Comparison of ENCODE assay signal across 18 cellular contexts in the genomic region with DNA sequence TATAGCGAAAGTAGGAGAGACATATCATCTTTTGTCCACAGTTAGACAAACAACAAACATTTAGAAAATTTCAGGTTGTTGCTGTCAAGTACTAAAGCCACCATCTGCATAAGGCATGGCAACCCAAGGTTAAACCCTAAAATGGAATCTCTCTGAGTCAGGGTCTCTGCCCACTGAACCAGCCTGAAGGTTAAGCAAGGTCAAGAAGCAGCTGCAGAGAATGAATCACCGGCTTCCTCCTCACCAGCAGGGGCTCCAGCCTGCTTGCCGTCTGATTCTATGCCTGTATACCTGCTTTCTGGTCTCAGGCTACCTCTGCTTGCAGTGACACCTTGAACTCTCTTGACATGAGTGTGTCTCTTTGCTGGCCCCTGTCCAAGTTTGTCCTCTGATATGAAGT.
A peak's percentile ranks its signal among the peaks of the same experiment; 100 is the strongest.
DNase-seq lines count a peak whose midpoint lies in the region; ATAC-seq and TF ChIP-seq lines count a peak whose summit lies in the region.
"Had no signal": no experiment of that assay in that cellular context is flagged by ENCODE, and none has a peak within 500 bp of the region (broad histone marks: within the 10 kb centered on the region; RNA-seq: fewer than 3 reads in every experiment).

No MANE protein-coding gene starts in this region.

- no peaks in the 10 kb centered on the region for H3K79me2 ChIP-seq in GM23338 (replicated peaks; ENCODE audit: insufficient read depth)

- H3K4me1 ChIP-seq in GM23338 (ENCODE audit: insufficient read depth) (peaks cover 27% of the 10 kb centered on the region), SJCRH30 (peaks cover 30% of the 10 kb centered on the region), HAP-1 (no peaks in the 10 kb centered on the region)
- H3K4me1 ChIP-seq: prostate gland had no signal

- H3K27ac Mint-ChIP-seq in GM23338: no peak overlapping the region
- H3K27ac Mint-ChIP-seq: activated naive CD8-positive, alpha-beta T cell; naive B cell had no signal

- in situ Hi-C loops in ACHN (cut with HindIII; ENCODE audit: low pct_ligation_motif_present, low pct_unique_long_range_greater_than_20kb, low sequenced_read_pairs) (no loop called here), HAP-1 (cut with MboI; ENCODE audit: low sequenced_read_pairs) (no loop called here)

- ATAC-seq in GM23338: peak; percentile 84
- ATAC-seq in Right ventricle myocardium superior (ENCODE audit: poor library complexity): no peak
- ATAC-seq: gastrocnemius medialis had no signal

- H3K4me3 ChIP-seq in GM23338 (no peak overlapping the region), SJCRH30 (no peak overlapping the region), HAP-1 (no peak overlapping the region)
- H3K4me3 ChIP-seq: gastrocnemius medialis, prostate gland, tibial artery had no signal

- no peak overlapping the region for H3K4me3 Mint-ChIP-seq in GM23338
- H3K4me3 Mint-ChIP-seq: activated naive CD8-positive, alpha-beta T cell; naive B cell had no signal

- no peaks in the 10 kb centered on the region for H3F3A ChIP-seq in GM23338 (replicated peaks; ENCODE audit: low read depth)

- no peak overlapping the region for H3K4me2 ChIP-seq in GM23338

- H3K4me1 Mint-ChIP-seq in GM23338: peaks cover 19% of the 10 kb centered on the region
- H3K4me1 Mint-ChIP-seq: naive B cell had no signal

- DNase-seq in ACHN (peak; percentile 16), GM23338 (ENCODE audit: low spot score) (peak; percentile 63), SJCRH30 (peak; percentile 41 to 59), iris pigment epithelial cell (ENCODE audit: low read depth) (peak; percentile 9), Right ventricle myocardium superior (no peak), HAP-1 (ENCODE audit: low spot score in 2 of 2) (no peak), NCI-H2171 treated with DMSO at 0.1 percent for 48 hours (lab: John Stamatoyannopoulos, UW) (no peak)
- no peak for DNase-seq in activated CD4-positive, alpha-beta T cell treated with anti-CD3 and anti-CD28 coated beads, Interleukin-2, amount 50 U/mL, for 1 hour
- DNase-seq: activated T-cell treated with anti-CD3 and anti-CD28 coated beads, Interleukin-2, amount 50 U/mL, for 48 hours; cortex of kidney; gastrocnemius medialis; GOT3; naive B cell; NCI-H1694; stimulated activated CD4-positive, alpha-beta T cell treated with anti-CD3 and anti-CD28 coated beads, Interleukin-12 subunit alpha, Interleukin-12 subunit beta, amount 100 ng/mL, for 4 hours; tibial artery had no signal

- H3K9me3 ChIP-seq in SJCRH30 (replicated peaks) (no peaks in the 10 kb centered on the region), HAP-1 (peaks cover 3% of the 10 kb centered on the region; the same call in 1 of the 2 replicates)
- H3K9me3 ChIP-seq: gastrocnemius medialis, prostate gland, tibial artery had no signal

- H4K20me1 ChIP-seq in GM23338 (replicated peaks; ENCODE audit: insufficient read depth): no peaks in the 10 kb centered on the region

- no peak overlapping the region for H2AFZ ChIP-seq in GM23338

- no peaks in the 10 kb centered on the region for H3K36me3 Mint-ChIP-seq in GM23338 (ENCODE audit: low read depth)
- H3K36me3 Mint-ChIP-seq: activated naive CD8-positive, alpha-beta T cell; naive B cell had no signal

- H3K27me3 Mint-ChIP-seq in GM23338 (ENCODE audit: insufficient read depth, low read depth, poor library complexity): peaks cover 3% of the 10 kb centered on the region
- H3K27me3 Mint-ChIP-seq: activated naive CD8-positive, alpha-beta T cell; naive B cell had no signal

- intact Hi-C loops in Right ventricle myocardium superior (cut with DNase I): no loop called here

- no peak overlapping the region for H3K27ac ChIP-seq in GM23338 (ENCODE audit: low read depth)
- peak overlapping the region; percentile 37 for H3K27ac ChIP-seq in SJCRH30
- H3K27ac ChIP-seq: gastrocnemius medialis, prostate gland, tibial artery had no signal

- no peaks in the 10 kb centered on the region for H3K27me3 ChIP-seq in GM23338 (ENCODE audit: insufficient read depth)
- no peaks in the 10 kb centered on the region for H3K27me3 ChIP-seq in SJCRH30
- H3K27me3 ChIP-seq in HAP-1 (ENCODE audit: low read depth): no peaks in the 10 kb centered on the region
- H3K27me3 ChIP-seq: gastrocnemius medialis, tibial artery had no signal

- no peaks in the 10 kb centered on the region; the same call in 2 of the 3 replicates for H3K9me3 Mint-ChIP-seq in GM23338
- H3K9me3 Mint-ChIP-seq: naive B cell had no signal

- no peaks in the 10 kb centered on the region; the same call in 1 of the 2 replicates for H3K36me3 ChIP-seq in GM23338 (ENCODE audit: insufficient read depth)
- H3K36me3 ChIP-seq in SJCRH30: no peaks in the 10 kb centered on the region; the same call in 1 of the 2 replicates
- no peaks in the 10 kb centered on the region for H3K36me3 ChIP-seq in HAP-1 (replicated peaks)
- H3K36me3 ChIP-seq: gastrocnemius medialis, prostate gland, tibial artery had no signal

- H3K9me2 ChIP-seq in GM23338 (ENCODE audit: insufficient read depth): peaks cover 27% of the 10 kb centered on the region

- peak in 1 of 2 experiments; percentile 15; a peak in 1 of 4 replicates for TF ChIP-seq CTCF in GM23338 (conservative IDR thresholded peaks at IDR 0.05; ENCODE audit: low read depth in 2 of 2)

TF ChIP-seq in GM23338, 12 proteins besides CTCF, POLR2A, EP300 and RAD21 (continues in another document):
- TF ChIP-seq STAT1 (IDR thresholded peaks at IDR 0.05; ENCODE audit: unreplicated experiment): no peak
- no peak for TF ChIP-seq JUNB (IDR thresholded peaks at IDR 0.05; ENCODE audit: unreplicated experiment)
- no peak for TF ChIP-seq ZNF331 (CRISPR knock-in tag; IDR thresholded peaks at IDR 0.05; ENCODE audit: low read depth)
- TF ChIP-seq EZH2phosphoT487 (IDR thresholded peaks at IDR 0.05; ENCODE audit: unreplicated experiment): no peak
- TF ChIP-seq, protein P1, sequence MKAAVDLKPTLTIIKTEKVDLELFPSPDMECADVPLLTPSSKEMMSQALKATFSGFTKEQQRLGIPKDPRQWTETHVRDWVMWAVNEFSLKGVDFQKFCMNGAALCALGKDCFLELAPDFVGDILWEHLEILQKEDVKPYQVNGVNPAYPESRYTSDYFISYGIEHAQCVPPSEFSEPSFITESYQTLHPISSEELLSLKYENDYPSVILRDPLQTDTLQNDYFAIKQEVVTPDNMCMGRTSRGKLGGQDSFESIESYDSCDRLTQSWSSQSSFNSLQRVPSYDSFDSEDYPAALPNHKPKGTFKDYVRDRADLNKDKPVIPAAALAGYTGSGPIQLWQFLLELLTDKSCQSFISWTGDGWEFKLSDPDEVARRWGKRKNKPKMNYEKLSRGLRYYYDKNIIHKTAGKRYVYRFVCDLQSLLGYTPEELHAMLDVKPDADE (IDR thresholded peaks at IDR 0.05): no peak
- TF ChIP-seq, protein P2, sequence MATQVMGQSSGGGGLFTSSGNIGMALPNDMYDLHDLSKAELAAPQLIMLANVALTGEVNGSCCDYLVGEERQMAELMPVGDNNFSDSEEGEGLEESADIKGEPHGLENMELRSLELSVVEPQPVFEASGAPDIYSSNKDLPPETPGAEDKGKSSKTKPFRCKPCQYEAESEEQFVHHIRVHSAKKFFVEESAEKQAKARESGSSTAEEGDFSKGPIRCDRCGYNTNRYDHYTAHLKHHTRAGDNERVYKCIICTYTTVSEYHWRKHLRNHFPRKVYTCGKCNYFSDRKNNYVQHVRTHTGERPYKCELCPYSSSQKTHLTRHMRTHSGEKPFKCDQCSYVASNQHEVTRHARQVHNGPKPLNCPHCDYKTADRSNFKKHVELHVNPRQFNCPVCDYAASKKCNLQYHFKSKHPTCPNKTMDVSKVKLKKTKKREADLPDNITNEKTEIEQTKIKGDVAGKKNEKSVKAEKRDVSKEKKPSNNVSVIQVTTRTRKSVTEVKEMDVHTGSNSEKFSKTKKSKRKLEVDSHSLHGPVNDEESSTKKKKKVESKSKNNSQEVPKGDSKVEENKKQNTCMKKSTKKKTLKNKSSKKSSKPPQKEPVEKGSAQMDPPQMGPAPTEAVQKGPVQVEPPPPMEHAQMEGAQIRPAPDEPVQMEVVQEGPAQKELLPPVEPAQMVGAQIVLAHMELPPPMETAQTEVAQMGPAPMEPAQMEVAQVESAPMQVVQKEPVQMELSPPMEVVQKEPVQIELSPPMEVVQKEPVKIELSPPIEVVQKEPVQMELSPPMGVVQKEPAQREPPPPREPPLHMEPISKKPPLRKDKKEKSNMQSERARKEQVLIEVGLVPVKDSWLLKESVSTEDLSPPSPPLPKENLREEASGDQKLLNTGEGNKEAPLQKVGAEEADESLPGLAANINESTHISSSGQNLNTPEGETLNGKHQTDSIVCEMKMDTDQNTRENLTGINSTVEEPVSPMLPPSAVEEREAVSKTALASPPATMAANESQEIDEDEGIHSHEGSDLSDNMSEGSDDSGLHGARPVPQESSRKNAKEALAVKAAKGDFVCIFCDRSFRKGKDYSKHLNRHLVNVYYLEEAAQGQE (IDR thresholded peaks at IDR 0.05; ENCODE audit: unreplicated experiment): no peak
- no peak for TF ChIP-seq POLR2AphosphoS5 (IDR thresholded peaks at IDR 0.05; ENCODE audit: low read depth)
- no peak for TF ChIP-seq CREB1 (CRISPR knock-in tag; IDR thresholded peaks at IDR 0.05; ENCODE audit: low read depth)

Comparison
In these comparisons a context has a peak if more than half of its experiments do, and no peak if none do; other contexts are left out.
1. DNase-seq: peak in ACHN (single experiment), GM23338 (single experiment), SJCRH30 (2 of 2) and iris pigment epithelial cell (single experiment); none in Right ventricle myocardium superior (single experiment), HAP-1 (0 of 2), activated CD4-positive, alpha-beta T cell treated with anti-CD3 and anti-CD28 coated beads, Interleukin-2, amount 50 U/mL, for 1 hour (single experiment) and NCI-H2171 treated with DMSO at 0.1 percent for 48 hours (single experiment).